1 cellular context compared by ENCODE assay signal in the genomic region with DNA sequence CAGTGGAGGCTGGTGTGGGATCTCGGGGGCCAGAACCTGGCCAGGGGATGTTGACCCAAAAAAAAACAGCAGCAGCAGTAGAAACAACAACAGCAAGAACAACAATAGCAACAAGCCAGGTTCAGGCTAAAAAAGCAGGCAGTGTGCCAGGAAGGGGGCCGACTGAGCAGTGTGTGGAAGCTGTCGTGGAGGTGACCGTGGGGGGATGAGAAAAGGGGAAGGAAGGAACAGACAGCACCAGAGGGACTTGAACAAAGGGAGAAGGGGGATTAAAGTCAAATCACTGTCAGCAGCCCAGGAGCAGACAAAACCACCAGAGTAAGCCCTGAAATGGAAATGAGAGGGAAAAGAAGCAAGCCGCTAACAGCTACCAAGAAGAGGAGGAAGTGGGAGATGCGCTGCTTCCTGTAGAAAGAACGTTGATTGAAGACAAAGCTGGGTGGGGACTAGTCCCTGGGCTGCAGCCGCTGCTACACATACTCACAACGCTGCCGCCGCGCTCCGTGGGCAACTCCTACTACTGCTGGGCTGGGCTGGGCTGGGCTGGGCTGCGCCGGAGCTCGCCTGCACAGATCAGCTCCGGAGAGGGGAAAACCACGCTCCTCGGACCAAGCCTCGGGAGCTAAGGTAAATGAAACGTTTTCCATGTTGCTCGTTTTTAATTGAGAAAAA.
TF ChIP-seq lines count a peak whose summit lies in the region.

GNG2 (plus strand) TSS at position 449 of the 672 bp plus-strand sequence. CDS start 90,067 bp downstream, outside the sequence.

TF ChIP-seq in A549, 52 proteins besides CTCF, POLR2A, EP300 and RAD21 (continued from another document):
- no peak for TF ChIP-seq GATA3 (IDR thresholded peaks at IDR 0.05; ENCODE audit: borderline replicate concordance)
- no peak for TF ChIP-seq HEYL (CRISPR knock-in tag; IDR thresholded peaks at IDR 0.05)
- no peak for TF ChIP-seq ZFP36 (IDR thresholded peaks at IDR 0.05; ENCODE audit: borderline replicate concordance, partially characterized antibody)
TF ChIP-seq in A549: peak in this region for 0.
